8 cellular contexts compared by ENCODE assay signal in genomic region chr16:23640959-23641765, GRCh38. TPM values are rescaled to one million over a fixed set of nuclear protein-coding genes. Genes with fewer than 3 reads are reported as not detected.
A peak's percentile ranks its signal among the peaks of the same experiment; 100 is the strongest.
DNase-seq lines count a peak whose midpoint lies in the region; ATAC-seq and TF ChIP-seq lines count a peak whose summit lies in the region.

TSS of gene DCTN5 (plus strand) at chr16:23641466. CDS start at chr16:23641543, 77 bp downstream.
TSS of gene PALB2 (minus strand) at chr16:23641310. CDS start at chr16:23641157, 153 bp downstream.

- H3K4me3 Mint-ChIP-seq in nephron progenitor cell = peak within 1 kb of the TSS; percentile 99
- peak within 1 kb of the TSS; percentile 91 to 99 for H3K4me3 Mint-ChIP-seq in stimulated activated naive CD8-positive, alpha-beta T cell treated with anti-CD3 and anti-CD28 coated beads, Interleukin-15, amount 100 ng/mL, for 72 hours

- H3K9me3 Mint-ChIP-seq in nephron progenitor cell = peaks cover 5% of the 10 kb centered on the region
- H3K9me3 Mint-ChIP-seq in stimulated activated naive CD8-positive, alpha-beta T cell treated with anti-CD3 and anti-CD28 coated beads, Interleukin-15, amount 100 ng/mL, for 72 hours = no peaks in the 10 kb centered on the region

- ATAC-seq in stimulated activated naive CD8-positive, alpha-beta T cell treated with anti-CD3 and anti-CD28 coated beads, Interleukin-15, amount 100 ng/mL, for 72 hours = peak; percentile 100

- DNase-seq in ELF-1 (ENCODE audit: low read depth, low spot score) = peak; percentile 94
- DNase-seq in H7 = peak; percentile 96
- peak; percentile 95 for DNase-seq in M059J (ENCODE audit: low read depth)
- peak; percentile 72 to 81 for DNase-seq in SHP77 (lab: John Stamatoyannopoulos, UW)
- peak; percentile 96 for DNase-seq in activated effector memory CD4-positive, alpha-beta T cell treated with anti-CD3 and anti-CD28 coated beads, Interleukin-2, amount 50 U/mL, for 16 hours
- peak; percentile 88 for DNase-seq in fibroblast of the conjunctiva (ENCODE audit: low read depth)
- peak; percentile 88 for DNase-seq in nephron progenitor cell
- DNase-seq in stimulated activated naive CD8-positive, alpha-beta T cell treated with anti-CD3 and anti-CD28 coated beads, Interleukin-15, amount 100 ng/mL, for 72 hours = peak; percentile 80 to 90

- no peak for TF ChIP-seq CTCF in nephron progenitor cell (IDR thresholded peaks at IDR 0.05)

- peak within 1 kb of the TSS; percentile 99 for H3K27ac Mint-ChIP-seq in nephron progenitor cell
- H3K27ac Mint-ChIP-seq in stimulated activated naive CD8-positive, alpha-beta T cell treated with anti-CD3 and anti-CD28 coated beads, Interleukin-15, amount 100 ng/mL, for 72 hours = peak within 1 kb of the TSS; percentile 96 to 98

- H3K4me1 Mint-ChIP-seq in nephron progenitor cell = peaks cover 29% of the 10 kb centered on the region
- H3K4me1 Mint-ChIP-seq in stimulated activated naive CD8-positive, alpha-beta T cell treated with anti-CD3 and anti-CD28 coated beads, Interleukin-15, amount 100 ng/mL, for 72 hours = peaks cover 29% of the 10 kb centered on the region

- H3K36me3 ChIP-seq in H7 (replicated peaks; ENCODE audit: control insufficient read depth, insufficient read depth, low read length) = peaks cover 7% of the 10 kb centered on the region

- H3K27me3 Mint-ChIP-seq in nephron progenitor cell (ENCODE audit: low read depth, poor library complexity) = no peaks in the 10 kb centered on the region
- no peaks in the 10 kb centered on the region for H3K27me3 Mint-ChIP-seq in stimulated activated naive CD8-positive, alpha-beta T cell treated with anti-CD3 and anti-CD28 coated beads, Interleukin-15, amount 100 ng/mL, for 72 hours

- H3K4me3 ChIP-seq in H7 (ENCODE audit: insufficient read depth, low read depth, low read length) = peak within 1 kb of the TSS; percentile 81

- peaks cover 27% of the 10 kb centered on the region for H3K36me3 Mint-ChIP-seq in nephron progenitor cell (ENCODE audit: low read depth)

- H3K27me3 ChIP-seq in H7 (ENCODE audit: control insufficient read depth, insufficient read depth, low read length) = no peaks in the 10 kb centered on the region

RNA-seq across cellular contexts. Expression of gene DCTN5, which starts in this region (rescaled TPM):
- 35.2 and 38.2 TPM in 2 replicates for total RNA-seq in H7 (2014; rRNA removed; shearing (Covaris generic))
- 63.4 and 116 TPM in 2 replicates for total RNA-seq in M059J (2014; rRNA removed; shearing (Covaris generic))

RNA-seq across cellular contexts. Expression of gene PALB2, which starts in this region (rescaled TPM):
- 21.7 and 26.1 TPM in 2 replicates for total RNA-seq in H7 (2014; rRNA removed; shearing (Covaris generic))
- 14.4 and 16.1 TPM in 2 replicates for total RNA-seq in M059J (2014; rRNA removed; shearing (Covaris generic))

Comparison
In these comparisons a context has a peak if more than half of its experiments do, and no peak if none do; other contexts are left out.
1. Peak in every context shown above with its lines: DNase-seq, ATAC-seq and H3K4me3 ChIP-seq.